In genomic region chr3:18442743-18443669, GRCh38 we compare ENCODE assay signal across 9 cellular contexts. TPM values are rescaled to one million over a fixed set of nuclear protein-coding genes. Genes with fewer than 3 reads are reported as not detected.
DNase-seq lines count a peak whose midpoint lies in the region; ATAC-seq, FAIRE-seq and TF ChIP-seq lines count a peak whose summit lies in the region.
"Had no signal": no experiment of that assay in that cellular context is flagged by ENCODE, and none has a peak within 500 bp of the region (broad histone marks: within the 10 kb centered on the region; RNA-seq: fewer than 3 reads in every experiment).

No MANE protein-coding gene starts in this region.

- H3K36me3 Mint-ChIP-seq in brain, result no peaks in the 10 kb centered on the region

- H3K4me1 Mint-ChIP-seq in brain, result peaks cover 24% of the 10 kb centered on the region

- no peak for TF ChIP-seq RAD21 in neural cell (conservative IDR thresholded peaks at IDR 0.05)

- no peak overlapping the region for H3K9ac ChIP-seq in neural cell (ENCODE audit: low read length)

- no peaks in the 10 kb centered on the region for H3F3A ChIP-seq in neural cell (ENCODE audit: insufficient read depth, low read length, poor library complexity, severe bottlenecking)

- H3K79me2 ChIP-seq in neural cell (replicated peaks; ENCODE audit: insufficient read depth, low read length), result no peaks in the 10 kb centered on the region

- H3K27ac Mint-ChIP-seq in brain, result no peak overlapping the region

- H3K4me2 ChIP-seq in neural cell (ENCODE audit: low read length), result no peak overlapping the region

- no peaks in the 10 kb centered on the region for H3K36me3 ChIP-seq in neural cell (ENCODE audit: insufficient read depth, low read length)

- peak overlapping the region; percentile 87 to 96 (median 92) for H3K4me3 Mint-ChIP-seq in brain

- TF ChIP-seq EP300 in neural cell (conservative IDR thresholded peaks at IDR 0.05; ENCODE audit: poor library complexity, severe bottlenecking), result no peak

- CTCF ChIA-PET in AG04449 (lab: Yijun Ruan, JAX), result no interaction called here

- H3K27me3 ChIP-seq in neural cell (ENCODE audit: insufficient read depth, low read depth, low read length), result peaks cover 62% of the 10 kb centered on the region

- POLR2A ChIA-PET in AG04449 (lab: Yijun Ruan, JAX), result interaction anchor here (0.7 kb wide), 1 partner anchor 726 kb away, joined by 3 read pairs; no protein-coding TSS in a partner anchor

- H3K27me3 Mint-ChIP-seq in brain, result peaks cover 73% of the 10 kb centered on the region

- peak overlapping the region; percentile 59 for H3K4me3 ChIP-seq in AG04449 (ENCODE audit: low read depth, low read length)
- peak overlapping the region; percentile 67 for H3K4me3 ChIP-seq in neural cell (ENCODE audit: low read length)

- no peak for FAIRE-seq in GM12892 (lab: Jason Lieb, UNC)

- no peak overlapping the region for H3K27ac ChIP-seq in neural cell (ENCODE audit: low read length)
- H3K27ac ChIP-seq: VCaP had no signal

- TF ChIP-seq POLR2A in GM12892 (IDR thresholded peaks at IDR 0.05; ENCODE audit: low read depth, low read length), result no peak

- no peaks in the 10 kb centered on the region for H3K9me3 ChIP-seq in neural cell (ENCODE audit: low read length)

- DNase-seq in AG04449 (ENCODE audit: low read depth, low spot score) (no peak), HT1080 (ENCODE audit: low read depth) (peak; percentile 32), GM12892 (ENCODE audit: insufficient read length) (no peak), COLO668 (lab: John Stamatoyannopoulos, UW; ENCODE audit: unreplicated experiment) (no peak)

- no peaks in the 10 kb centered on the region for H3K9me2 ChIP-seq in neural cell (ENCODE audit: insufficient read depth, low read length)

- no peak overlapping the region for H2AFZ ChIP-seq in neural cell (ENCODE audit: low read depth, low read length)

- no peaks in the 10 kb centered on the region for H4K20me1 ChIP-seq in neural cell (ENCODE audit: insufficient read depth)

- TF ChIP-seq CTCF in AG04449 (IDR thresholded peaks at IDR 0.05; ENCODE audit: insufficient read depth, low read length, missing control alignments), result no peak
- no peak for TF ChIP-seq CTCF in brain (conservative IDR thresholded peaks at IDR 0.05)
- TF ChIP-seq CTCF in neural cell (IDR thresholded peaks at IDR 0.05; ENCODE audit: poor library complexity, severe bottlenecking), result no peak

- ATAC-seq in HG03378 (IDR thresholded peaks at IDR 0.05; ENCODE audit: unreplicated experiment) (no peak), HG03095 (IDR thresholded peaks at IDR 0.05; ENCODE audit: unreplicated experiment) (no peak)

- peaks cover 0 to 3% (median under 1%) of the 10 kb centered on the region in 5 experiments for H3K9me3 Mint-ChIP-seq in brain

TF ChIP-seq in neural cell, 6 proteins besides CTCF, POLR2A, EP300 and RAD21:
- TF ChIP-seq SMC3 (conservative IDR thresholded peaks at IDR 0.05; ENCODE audit: poor library complexity), result no peak
- no peak for TF ChIP-seq MXI1 (conservative IDR thresholded peaks at IDR 0.05; ENCODE audit: poor library complexity, severe bottlenecking)
- TF ChIP-seq TAF1 (IDR thresholded peaks at IDR 0.05; ENCODE audit: low read depth), result no peak
- TF ChIP-seq POLR2AphosphoS5 (IDR thresholded peaks at IDR 0.05), result no peak
- no peak for TF ChIP-seq REST (IDR thresholded peaks at IDR 0.05; ENCODE audit: borderline replicate concordance)
- TF ChIP-seq EZH2 (IDR thresholded peaks at IDR 0.05; ENCODE audit: borderline replicate concordance, insufficient read depth, low read length, poor library complexity, severe bottlenecking), result no peak

RNA-seq across cellular contexts. Expression of gene SATB1, which starts 17.9 kb away (rescaled TPM):
- total RNA-seq in HT1080 (2014; rRNA removed; shearing (Covaris generic)), result 11.4 and 19.5 TPM in 2 replicates
- 19.8 and 35.7 TPM in 2 replicates for polyA plus RNA-seq in HT1080 (2015; cell fraction: cytosol; rRNA removed)
- polyA plus RNA-seq in HT1080 (2015; cell fraction: nucleus; rRNA removed), result 49.5 and 63.3 TPM in 2 replicates
- polyA plus RNA-seq in brain (ENCODE audit: insufficient read depth, low read depth, low replicate concordance) (24.1 TPM), neural cell (16.0 and 16.9 TPM in 2 replicates)
- 32.6 and 42.0 TPM in 2 replicates for polyA minus RNA-seq in neural cell
- polyA plus RNA-seq in GM12892 (2012; ENCODE audit: missing spikeins), result 0.08 TPM
